Comparison of ENCODE assay signal across 8 cellular contexts in genomic region chr15:42736793-42737528, GRCh38. TPM values are rescaled to one million over a fixed set of nuclear protein-coding genes. Genes with fewer than 3 reads are reported as not detected.
DNase-seq lines count a peak whose midpoint lies in the region; ATAC-seq and TF ChIP-seq lines count a peak whose summit lies in the region.

Gene CDAN1 (minus strand): TSS chr15:42737128. CDS start chr15:42737102, 26 bp downstream.

- TF ChIP-seq CTCF in fibroblast of the aortic adventitia (IDR thresholded peaks at IDR 0.05; ENCODE audit: insufficient read depth, low read length) (no peak), nephron (IDR thresholded peaks at IDR 0.05; ENCODE audit: unreplicated experiment in 3 of 3) (no peak)

- peak within 1 kb of the TSS; percentile 94 for H3K27ac ChIP-seq in KOPT-K1 (ENCODE audit: low read depth, low read length, poor library complexity, severe bottlenecking)

- peak within 1 kb of the TSS; percentile 86 to 92 (median 92) for H3K4me3 Mint-ChIP-seq in nephron

- peaks cover 25% of the 10 kb centered on the region for H3K36me3 Mint-ChIP-seq in nephron (ENCODE audit: low read depth)

- DNase-seq in DMS79 treated with DMSO at 0.1 percent for 48 hours (lab: John Stamatoyannopoulos, UW) (peak; percentile 33), SHP77 (lab: John Stamatoyannopoulos, UW) (peak; percentile 70 to 78), fibroblast of the aortic adventitia (ENCODE audit: low read depth) (peak; percentile 75)
- DNase-seq in activated T-helper 9 cell treated with anti-CD3 and anti-CD28 coated beads, Interleukin-2, amount 50 U/mL, for 16 hours (ENCODE audit: low read depth) = peak; percentile 90
- DNase-seq in stimulated activated naive CD4-positive, alpha-beta T cell treated with Interleukin-2 at 50 U/mL for 16 hours (lab: John Stamatoyannopoulos, UW) = peak; percentile 90

- ATAC-seq in GM21737 (IDR thresholded peaks at IDR 0.05; ENCODE audit: unreplicated experiment) = peak; percentile 86

- H3K4me3 ChIP-seq in fibroblast of the aortic adventitia (ENCODE audit: low read depth, low read length) = peak within 1 kb of the TSS; percentile 90

- H3K27ac Mint-ChIP-seq in nephron = peak within 1 kb of the TSS; percentile 94 to 95 (median 94)

- no peaks in the 10 kb centered on the region for H3K9me3 Mint-ChIP-seq in nephron

- H3K4me1 Mint-ChIP-seq in nephron = peaks cover 50% of the 10 kb centered on the region

- H3K9me3 ChIP-seq in KOPT-K1 (ENCODE audit: insufficient read depth, low read length, poor library complexity, severe bottlenecking) = no peaks in the 10 kb centered on the region

- no peaks in the 10 kb centered on the region for H3K27me3 Mint-ChIP-seq in nephron (ENCODE audit: low read depth)

- peaks cover 35% of the 10 kb centered on the region for H3K36me3 ChIP-seq in KOPT-K1 (ENCODE audit: insufficient read depth, low read length)

RNA-seq across cellular contexts. Expression of gene CDAN1, which starts in this region (rescaled TPM):
- 4.1 and 8.7 TPM in 2 replicates for total RNA-seq in fibroblast of the aortic adventitia (ENCODE audit: low replicate concordance)

Comparison
In these comparisons a context has a peak if more than half of its experiments do, and no peak if none do; other contexts are left out.
1. Peak in every context shown above with its lines: DNase-seq, ATAC-seq, H3K4me3 ChIP-seq and H3K27ac ChIP-seq.
2. DNase-seq: peak in every context shown above with its lines; median percentile 90 in activated T-helper 9 cell treated with anti-CD3 and anti-CD28 coated beads, Interleukin-2, amount 50 U/mL, for 16 hours; 90 in stimulated activated naive CD4-positive, alpha-beta T cell treated with Interleukin-2 at 50 U/mL for 16 hours; 75 in fibroblast of the aortic adventitia; 74 in SHP77; 33 in DMS79 treated with DMSO at 0.1 percent for 48 hours.